Comparison of ENCODE assay signal across 10 cellular contexts in the genomic region with DNA sequence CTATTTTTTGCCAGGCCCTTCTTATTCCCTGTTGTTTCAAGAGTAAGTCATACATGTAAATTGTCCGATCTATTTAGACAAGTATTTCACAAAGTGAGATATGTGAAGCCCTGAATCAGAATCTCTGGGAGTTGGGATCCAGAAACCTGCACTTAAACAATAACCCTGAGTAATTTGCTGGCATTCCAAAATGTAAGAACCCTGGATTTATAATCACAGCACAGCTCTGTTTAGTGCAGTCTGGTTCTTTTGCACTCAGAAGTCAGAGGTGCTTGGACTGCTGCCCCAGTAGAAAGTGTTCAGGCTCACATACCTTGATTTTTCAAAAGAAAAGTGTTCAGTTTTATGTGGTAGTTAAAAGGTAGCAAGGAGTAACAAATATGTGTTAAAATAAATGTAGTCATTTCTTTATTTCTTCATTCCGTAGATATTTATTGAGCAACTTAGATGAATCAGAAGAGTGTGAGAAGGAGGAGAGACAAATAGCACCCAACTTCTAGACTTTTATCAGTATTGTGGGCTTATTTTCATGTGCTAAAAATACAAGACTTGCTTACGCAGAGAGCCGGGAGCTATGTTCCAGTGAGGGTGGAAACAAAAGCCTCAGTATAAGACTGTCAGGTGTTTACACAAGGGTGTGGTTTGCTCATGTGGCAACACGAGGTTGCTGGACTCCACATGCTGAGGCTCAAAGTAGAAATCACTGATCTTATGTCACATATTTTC.
DNase-seq lines count a peak whose midpoint lies in the region; ATAC-seq, FAIRE-seq and TF ChIP-seq lines count a peak whose summit lies in the region.
"Had no signal": no experiment of that assay in that cellular context is flagged by ENCODE, and none has a peak within 500 bp of the region (broad histone marks: within the 10 kb centered on the region; RNA-seq: fewer than 3 reads in every experiment).

No MANE protein-coding gene starts in this region.

- H3K27me3 Mint-ChIP-seq in activated CD8-positive, alpha-beta T cell treated with anti-CD3 and anti-CD28 coated beads for 36 hours = no peaks in the 10 kb centered on the region
- H3K27me3 Mint-ChIP-seq in immature natural killer cell (ENCODE audit: low read depth in 3 of 3) = no peaks in the 10 kb centered on the region
- no peaks in the 10 kb centered on the region for H3K27me3 Mint-ChIP-seq in CD4-positive, alpha-beta T cell

- peak; percentile 27 for ATAC-seq in activated CD8-positive, alpha-beta T cell treated with anti-CD3 and anti-CD28 coated beads for 36 hours
- no peak for ATAC-seq in CD4-positive, alpha-beta T cell (ENCODE audit: poor library complexity)
- no peak for ATAC-seq in GM18873 (IDR thresholded peaks at IDR 0.05; ENCODE audit: low FRiP score, unreplicated experiment)

- WGBS in stomach, 5 donors = 30 to 44% (median 34%) methylated on average over 5 of the region's 5 CpGs

- TF ChIP-seq POLR2A in stomach (IDR thresholded peaks at IDR 0.05) = no peak

- H3K36me3 ChIP-seq in stomach = no peaks in the 10 kb centered on the region

- peak overlapping the region; percentile 69 to 82 (median 78) for H3K27ac ChIP-seq in stomach
- no peak overlapping the region for H3K27ac ChIP-seq in CD4-positive, alpha-beta T cell (ENCODE audit: low read depth, low read length)

- intact Hi-C loops in activated CD8-positive, alpha-beta T cell treated with anti-CD3 and anti-CD28 coated beads for 36 hours (cut with micrococcal nuclease) = no loop called here
- intact Hi-C loops in stomach (cut with DNase I; ENCODE audit: low total_unique reads) = no loop called here
- intact Hi-C loops in CD4-positive, alpha-beta T cell (cut with DNase I, micrococcal nuclease) = no loop called here

- no peak overlapping the region for H3K27ac Mint-ChIP-seq in activated CD8-positive, alpha-beta T cell treated with anti-CD3 and anti-CD28 coated beads for 36 hours
- H3K27ac Mint-ChIP-seq in immature natural killer cell = peak overlapping the region in 4 of 6 donors; percentile 65 to 85 (median 82)
- no peak overlapping the region for H3K27ac Mint-ChIP-seq in CD4-positive, alpha-beta T cell

- no peak for TF ChIP-seq EP300 in stomach (IDR thresholded peaks at IDR 0.05)

- peaks cover 5 to 26% (median 16%) of the 10 kb centered on the region in 4 donors for H3K4me1 ChIP-seq in stomach

- TF ChIP-seq CTCF in activated CD8-positive, alpha-beta T cell treated with anti-CD3 and anti-CD28 coated beads for 36 hours (IDR thresholded peaks at IDR 0.05) = no peak
- no peak for TF ChIP-seq CTCF in stomach (IDR thresholded peaks at IDR 0.05)
- TF ChIP-seq CTCF in CD4-positive, alpha-beta T cell (IDR thresholded peaks at IDR 0.05) = no peak

- DNase-seq in HTR-8/SVneo (ENCODE audit: insufficient read length, low spot score) = no peak
- DNase-seq in activated CD8-positive, alpha-beta T cell treated with anti-CD3 and anti-CD28 coated beads for 36 hours = no peak
- peak in 1 of 3 donors; percentile 25 for DNase-seq in immature natural killer cell
- peak; percentile 75 for DNase-seq in stomach
- no peak for DNase-seq in CD4-positive, alpha-beta T cell
- DNase-seq in T-helper 9 cell = no peak
- no peak for DNase-seq in SW 1271 (lab: John Stamatoyannopoulos, UW)
- DNase-seq: NCI-H345, nucleus accumbens had no signal

- CTCF ChIA-PET in activated CD8-positive, alpha-beta T cell treated with anti-CD3 and anti-CD28 coated beads for 36 hours (lab: Charles Lee) = no interaction called here
- CTCF ChIA-PET in CD4-positive, alpha-beta T cell (lab: Charles Lee) = no interaction called here

- FAIRE-seq in HTR-8/SVneo (lab: Jason Lieb, UNC) = peak; percentile 93

- POLR2A ChIA-PET in activated CD8-positive, alpha-beta T cell treated with anti-CD3 and anti-CD28 coated beads for 36 hours (lab: Charles Lee) = interaction anchor here (1.2 kb wide), 1 partner anchor 10 kb away, joined by 4 read pairs; no protein-coding TSS in a partner anchor
- POLR2A ChIA-PET in CD4-positive, alpha-beta T cell (lab: Charles Lee) = no interaction called here

- peaks cover 18% of the 10 kb centered on the region for H3K36me3 Mint-ChIP-seq in activated CD8-positive, alpha-beta T cell treated with anti-CD3 and anti-CD28 coated beads for 36 hours (ENCODE audit: low read depth)
- peaks cover 5 to 16% (median 10%) of the 10 kb centered on the region in 3 donors for H3K36me3 Mint-ChIP-seq in immature natural killer cell
- H3K36me3 Mint-ChIP-seq in CD4-positive, alpha-beta T cell (ENCODE audit: low read depth) = peaks cover 40% of the 10 kb centered on the region

- H3K4me3 ChIP-seq in stomach = no peak overlapping the region

- peaks cover 14% of the 10 kb centered on the region for H3K4me1 Mint-ChIP-seq in activated CD8-positive, alpha-beta T cell treated with anti-CD3 and anti-CD28 coated beads for 36 hours (ENCODE audit: low read depth)
- peaks cover 15 to 31% of the 10 kb centered on the region in 2 donors for H3K4me1 Mint-ChIP-seq in immature natural killer cell
- H3K4me1 Mint-ChIP-seq in CD4-positive, alpha-beta T cell (ENCODE audit: low read depth) = peaks cover 9% of the 10 kb centered on the region

- no peaks in the 10 kb centered on the region for H3K27me3 ChIP-seq in stomach
- H3K27me3 ChIP-seq in CD4-positive, alpha-beta T cell (ENCODE audit: control insufficient read depth, insufficient read depth, low read length) = no peaks in the 10 kb centered on the region

- no peaks in the 10 kb centered on the region for H3K9me3 Mint-ChIP-seq in activated CD8-positive, alpha-beta T cell treated with anti-CD3 and anti-CD28 coated beads for 36 hours
- H3K9me3 Mint-ChIP-seq in immature natural killer cell = no peaks in the 10 kb centered on the region
- peaks cover 3% of the 10 kb centered on the region for H3K9me3 Mint-ChIP-seq in CD4-positive, alpha-beta T cell

- H3K9me3 ChIP-seq in stomach = no peaks in the 10 kb centered on the region
- no peaks in the 10 kb centered on the region for H3K9me3 ChIP-seq in CD4-positive, alpha-beta T cell (ENCODE audit: control insufficient read depth, low read length)

- no peak overlapping the region for H3K4me3 Mint-ChIP-seq in activated CD8-positive, alpha-beta T cell treated with anti-CD3 and anti-CD28 coated beads for 36 hours
- peak overlapping the region in 2 of 5 donors; percentile 5 to 48 for H3K4me3 Mint-ChIP-seq in immature natural killer cell
- no peak overlapping the region for H3K4me3 Mint-ChIP-seq in CD4-positive, alpha-beta T cell

Comparison
In these comparisons a context has a peak if more than half of its experiments do, and no peak if none do; other contexts are left out.
1. H3K27ac Mint-ChIP-seq: peak in immature natural killer cell (4 of 6); none in activated CD8-positive, alpha-beta T cell treated with anti-CD3 and anti-CD28 coated beads for 36 hours (single experiment) and CD4-positive, alpha-beta T cell (single experiment).